11 cellular contexts compared by ENCODE assay signal in genomic region chr11:78040691-78041379, GRCh38. TPM values are rescaled to one million over a fixed set of nuclear protein-coding genes. Genes with fewer than 3 reads are reported as not detected.
A peak's percentile ranks its signal among the peaks of the same experiment; 100 is the strongest.
DNase-seq lines count a peak whose midpoint lies in the region; ATAC-seq, FAIRE-seq and TF ChIP-seq lines count a peak whose summit lies in the region.
"Had no signal": no experiment of that assay in that cellular context is flagged by ENCODE, and none has a peak within 500 bp of the region (broad histone marks: within the 10 kb centered on the region; RNA-seq: fewer than 3 reads in every experiment).

No MANE protein-coding gene starts in this region.

- ATAC-seq in mucosa of descending colon (no peak), GM18907 (IDR thresholded peaks at IDR 0.05; ENCODE audit: unreplicated experiment) (no peak), GM21390 (IDR thresholded peaks at IDR 0.05; ENCODE audit: unreplicated experiment) (no peak)

- TF ChIP-seq CTCF in AG04450 (IDR thresholded peaks at IDR 0.05; ENCODE audit: low read depth, low read length) = no peak
- TF ChIP-seq CTCF in ascending aorta (IDR thresholded peaks at IDR 0.05) = no peak
- TF ChIP-seq CTCF in mucosa of descending colon (IDR thresholded peaks at IDR 0.05) = no peak

- DNase-seq in AG04450 (ENCODE audit: low read depth, low spot score) = no peak
- peak; percentile 52 for DNase-seq in H54 (ENCODE audit: insufficient read length, low spot score)
- DNase-seq in ascending aorta (ENCODE audit: low spot score in 2 of 2) = peak in 1 of 2 donors; percentile 65
- peak; percentile 35 to 62 (median 39) for DNase-seq in mucosa of descending colon
- no peak for DNase-seq in anterior cingulate cortex (lab: John Stamatoyannopoulos, UW)
- no peak for DNase-seq in NCI-H1048 (lab: John Stamatoyannopoulos, UW)
- DNase-seq: T-helper 2 cell had no signal

- no peaks in the 10 kb centered on the region for H3K36me3 ChIP-seq in ascending aorta
- no peaks in the 10 kb centered on the region for H3K36me3 ChIP-seq in mucosa of descending colon (ENCODE audit: low read depth)
- H3K36me3 ChIP-seq: neutrophil had no signal

- TF ChIP-seq POLR2A in H54 (IDR thresholded peaks at IDR 0.05; ENCODE audit: low read depth, low read length) = no peak

- POLR2A ChIA-PET in AG04450 (lab: Yijun Ruan, JAX) = interaction anchor here (0.6 to 1.1 kb wide), 2 partner anchors 20 to 329 kb away, joined by 4 to 8 read pairs; no protein-coding TSS in a partner anchor

- H3K27ac ChIP-seq in AG04450 (ENCODE audit: low read depth, low read length) (peak overlapping the region; percentile 79), ascending aorta (peak overlapping the region; percentile 81 to 84)
- H3K27ac ChIP-seq: neutrophil had no signal

- intact Hi-C loops in ascending aorta (cut with DNase I) = loop anchor here (1.0 to 10.0 kb wide), 2 partner anchors 47 to 524 kb away; partner anchors contain the start of gene INTS4
- intact Hi-C loops in mucosa of descending colon (cut with DNase I, micrococcal nuclease) = no loop called here

- H3K4me3 ChIP-seq in AG04450 (ENCODE audit: low read depth, low read length) (no peak overlapping the region), ascending aorta (no peak overlapping the region), mucosa of descending colon (no peak overlapping the region)

- H3K4me1 ChIP-seq in ascending aorta (peaks cover 2 to 14% of the 10 kb centered on the region in 2 donors), mucosa of descending colon (ENCODE audit: low read depth) (peaks cover 57% of the 10 kb centered on the region)

- FAIRE-seq in H54 (lab: Jason Lieb, UNC) = no peak

- no peaks in the 10 kb centered on the region for H3K27me3 ChIP-seq in AG04450 (ENCODE audit: control insufficient read depth, insufficient read depth, low read length)
- no peaks in the 10 kb centered on the region for H3K27me3 ChIP-seq in ascending aorta
- H3K27me3 ChIP-seq: neutrophil had no signal

- CTCF ChIA-PET in AG04450 (lab: Charles Lee) = interaction anchor here (0.6 to 1.5 kb wide), 3 partner anchors 41 to 1888 kb away, joined by 3 to 6 read pairs (median 4); no protein-coding TSS in a partner anchor

- no peaks in the 10 kb centered on the region; the same call in 1 of the 2 replicates for H3K9me3 ChIP-seq in AG04450 (ENCODE audit: control insufficient read depth, insufficient read depth, low read length)
- no peaks in the 10 kb centered on the region for H3K9me3 ChIP-seq in ascending aorta
- no peaks in the 10 kb centered on the region for H3K9me3 ChIP-seq in mucosa of descending colon
- H3K9me3 ChIP-seq: neutrophil had no signal

RNA-seq across cellular contexts. Expression of gene KCTD14, which starts 17.8 kb away (rescaled TPM):
- polyA plus RNA-seq in AG04450 (2011; rRNA removed) = 3.1 and 3.3 TPM in 2 replicates
- 2.0 and 2.5 TPM in 2 replicates for polyA minus RNA-seq in AG04450 (2011; rRNA and poly(A)+ RNA removed)
- total RNA-seq in ascending aorta (0.96 TPM), mucosa of descending colon (10 to 100 TPM in 1 of 3 donors, 1 to 10 TPM in 2; 4.3 to 13.2 (median 9.9) TPM)

RNA-seq across cellular contexts. Expression of gene THRSP, which starts 22.8 kb away (rescaled TPM):
- not detected in 2 replicates for polyA plus RNA-seq in AG04450 (2011; rRNA removed)
- not detected in 2 replicates for polyA minus RNA-seq in AG04450 (2011; rRNA and poly(A)+ RNA removed)
- not detected for total RNA-seq in ascending aorta
- total RNA-seq in mucosa of descending colon = under 1 TPM in 2 of 3 donors, not detected in 1; 0.41 to 0.51 TPM
- total RNA-seq: dermis microvascular lymphatic vessel endothelial cell had no signal

RNA-seq across cellular contexts. Expression of gene NDUFC2, which starts 38.8 kb away (rescaled TPM):
- polyA plus RNA-seq in AG04450 (2011; rRNA removed) = 128 and 136 TPM in 2 replicates
- 38.4 and 50.3 TPM in 2 replicates for polyA minus RNA-seq in AG04450 (2011; rRNA and poly(A)+ RNA removed)
- 112 TPM for total RNA-seq in ascending aorta
- 100 to 1,000 TPM; 168 to 208 (median 183) TPM for total RNA-seq in mucosa of descending colon

RNA-seq across cellular contexts. Expression of gene INTS4, which starts 46.4 kb away (rescaled TPM):
- 28.4 and 29.4 TPM in 2 replicates for polyA plus RNA-seq in AG04450 (2011; rRNA removed)
- 45.2 and 47.7 TPM in 2 replicates for polyA minus RNA-seq in AG04450 (2011; rRNA and poly(A)+ RNA removed)
- total RNA-seq in ascending aorta (10.7 TPM), mucosa of descending colon (10 to 100 TPM; 22.8 to 31.7 (median 28.3) TPM)

Comparison
In these comparisons a context has a peak if more than half of its experiments do, and no peak if none do; other contexts are left out.
1. DNase-seq: peak in H54 (single experiment) and mucosa of descending colon (3 of 3); none in AG04450 (single experiment), anterior cingulate cortex (0 of 58) and NCI-H1048 (single experiment).